1 cellular context compared by ENCODE assay signal in genomic region chr11:73157141-73158010, GRCh38.
TF ChIP-seq lines count a peak whose summit lies in the region.

No MANE protein-coding gene starts in this region.

TF ChIP-seq in HepG2, 621 proteins besides CTCF, POLR2A, EP300 and RAD21 (continued from another document and continues in another):
- TF ChIP-seq SNAPC4 (CRISPR knock-in tag; IDR thresholded peaks at IDR 0.05) (no peak), MTA1 (CRISPR knock-in tag; IDR thresholded peaks at IDR 0.05; ENCODE audit: borderline replicate concordance) (0 out of 2 replicates have a peak, but pooled peaks have one; percentile 36), ARHGAP35 (CRISPR knock-in tag; IDR thresholded peaks at IDR 0.05; ENCODE audit: borderline replicate concordance) (no peak), MAF1 (CRISPR knock-in tag; IDR thresholded peaks at IDR 0.05; ENCODE audit: borderline replicate concordance) (no peak), THAP8 (CRISPR knock-in tag; IDR thresholded peaks at IDR 0.05; ENCODE audit: borderline replicate concordance) (no peak), ZZZ3 (CRISPR knock-in tag; IDR thresholded peaks at IDR 0.05; ENCODE audit: borderline replicate concordance) (no peak), ZNF784 (CRISPR knock-in tag; IDR thresholded peaks at IDR 0.05; ENCODE audit: borderline replicate concordance) (no peak), NFATC3 (CRISPR knock-in tag; IDR thresholded peaks at IDR 0.05) (0 out of 2 replicates have a peak, but pooled peaks have one; percentile 32), ZMYM2 (CRISPR knock-in tag; IDR thresholded peaks at IDR 0.05) (no peak), TAF15 (IDR thresholded peaks at IDR 0.05; ENCODE audit: low read depth, low read length, poor library complexity, severe bottlenecking) (no peak), THAP7 (CRISPR knock-in tag; IDR thresholded peaks at IDR 0.05) (no peak), CENPX (CRISPR knock-in tag; IDR thresholded peaks at IDR 0.05) (no peak), MED8 (CRISPR knock-in tag; IDR thresholded peaks at IDR 0.05; ENCODE audit: insufficient replicate concordance) (no peak), EHMT2 (IDR thresholded peaks at IDR 0.05; ENCODE audit: borderline replicate concordance, low read depth, low read length) (no peak), ZNF770 (CRISPR knock-in tag; IDR thresholded peaks at IDR 0.05) (peak; percentile 32; the same call in 1 of the 2 replicates), ZNF441 (CRISPR knock-in tag; IDR thresholded peaks at IDR 0.05; ENCODE audit: borderline replicate concordance) (no peak), SP4 (CRISPR knock-in tag; IDR thresholded peaks at IDR 0.05) (no peak), PLRG1 (conservative IDR thresholded peaks at IDR 0.05) (no peak), ZMYM4 (CRISPR knock-in tag; IDR thresholded peaks at IDR 0.05) (no peak), ZNF567 (CRISPR knock-in tag; IDR thresholded peaks at IDR 0.05; ENCODE audit: borderline replicate concordance) (no peak), DMAP1 (CRISPR knock-in tag; IDR thresholded peaks at IDR 0.05) (no peak), SAFB2 (CRISPR knock-in tag; IDR thresholded peaks at IDR 0.05; ENCODE audit: borderline replicate concordance, low read depth) (no peak), MEIS1 (CRISPR knock-in tag; IDR thresholded peaks at IDR 0.05; ENCODE audit: borderline replicate concordance) (no peak), PRDM10 (CRISPR knock-in tag; IDR thresholded peaks at IDR 0.05; ENCODE audit: low read depth) (0 out of 2 replicates have a peak, but pooled peaks have one; percentile 54), ZNF75D (CRISPR knock-in tag; IDR thresholded peaks at IDR 0.05; ENCODE audit: borderline replicate concordance) (no peak), ZNF136 (CRISPR knock-in tag; IDR thresholded peaks at IDR 0.05; ENCODE audit: low read depth) (no peak), RXRB (CRISPR knock-in tag; IDR thresholded peaks at IDR 0.05; ENCODE audit: borderline replicate concordance) (no peak), ZNF382 (CRISPR knock-in tag; IDR thresholded peaks at IDR 0.05; ENCODE audit: borderline replicate concordance) (no peak), ARNT (IDR thresholded peaks at IDR 0.05) (no peak), ZNF232 (CRISPR knock-in tag; IDR thresholded peaks at IDR 0.05; ENCODE audit: borderline replicate concordance) (no peak), ATF6 (CRISPR knock-in tag; conservative IDR thresholded peaks at IDR 0.05) (no peak), HIVEP1 (CRISPR knock-in tag; IDR thresholded peaks at IDR 0.05) (peak; percentile 54; the same call in 1 of the 2 replicates), JUND (CRISPR knock-in tag; IDR thresholded peaks at IDR 0.05) (no peak), ZNF776 (CRISPR knock-in tag; IDR thresholded peaks at IDR 0.05) (no peak), PITX1 (CRISPR knock-in tag; IDR thresholded peaks at IDR 0.05) (no peak), ZNF512 (CRISPR knock-in tag; IDR thresholded peaks at IDR 0.05) (no peak), RFXAP (CRISPR knock-in tag; IDR thresholded peaks at IDR 0.05; ENCODE audit: borderline replicate concordance) (0 out of 2 replicates have a peak, but pooled peaks have one; percentile 17), IRF1 (CRISPR knock-in tag; IDR thresholded peaks at IDR 0.05; ENCODE audit: low read depth) (no peak), ZFX (CRISPR knock-in tag; IDR thresholded peaks at IDR 0.05; ENCODE audit: low read depth) (peak; percentile 44), ZNF10 (CRISPR knock-in tag; IDR thresholded peaks at IDR 0.05; ENCODE audit: borderline replicate concordance, low read depth) (no peak), MED13 (CRISPR knock-in tag; IDR thresholded peaks at IDR 0.05) (no peak), HINFP (CRISPR knock-in tag; IDR thresholded peaks at IDR 0.05; ENCODE audit: low read depth) (no peak), ZNF660 (CRISPR knock-in tag; IDR thresholded peaks at IDR 0.05; ENCODE audit: borderline replicate concordance, low read depth) (no peak)
